ENCODE assay signal across 1 cellular context in the genomic region with DNA sequence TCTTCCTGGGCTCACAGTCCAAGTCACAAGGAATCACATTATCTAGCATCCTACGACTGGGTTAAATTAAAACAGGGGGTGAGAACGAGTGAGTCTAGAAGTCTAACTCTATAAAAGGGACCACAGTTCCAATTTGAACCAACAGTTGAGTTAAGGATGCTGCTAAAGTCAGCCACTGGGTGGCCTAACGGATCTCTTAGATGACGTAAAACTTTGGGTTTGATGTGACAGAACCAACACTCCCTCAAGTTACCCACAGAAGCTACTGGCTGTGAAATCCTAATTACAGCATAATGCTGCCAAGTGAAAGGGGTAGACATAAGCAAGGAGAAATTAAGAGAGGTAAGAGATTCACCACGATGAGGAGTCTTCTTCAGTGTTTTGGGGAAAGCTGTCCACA.
TF ChIP-seq lines count a peak whose summit lies in the region.

No MANE protein-coding gene starts in this region.

TF ChIP-seq in SK-N-SH treated with all-trans-retinoic acid at 6 μM for 48 hours, 23 proteins besides CTCF, POLR2A, EP300 and RAD21 (continued from another document):
- TF ChIP-seq TOX (CRISPR knock-in tag; IDR thresholded peaks at IDR 0.05; ENCODE audit: borderline replicate concordance) (no peak), CSDC2 (CRISPR knock-in tag; IDR thresholded peaks at IDR 0.05) (no peak), ZFP3 (CRISPR knock-in tag; IDR thresholded peaks at IDR 0.05) (no peak), ZC3H10 (CRISPR knock-in tag; IDR thresholded peaks at IDR 0.05) (no peak), ZNF565 (CRISPR knock-in tag; conservative IDR thresholded peaks at IDR 0.05; ENCODE audit: low read depth) (no peak), ISL1 (CRISPR knock-in tag; IDR thresholded peaks at IDR 0.05) (no peak), SNAI2 (CRISPR knock-in tag; IDR thresholded peaks at IDR 0.05) (no peak), ZNF70 (CRISPR knock-in tag; IDR thresholded peaks at IDR 0.05) (no peak)
- TF ChIP-seq, protein P1, sequence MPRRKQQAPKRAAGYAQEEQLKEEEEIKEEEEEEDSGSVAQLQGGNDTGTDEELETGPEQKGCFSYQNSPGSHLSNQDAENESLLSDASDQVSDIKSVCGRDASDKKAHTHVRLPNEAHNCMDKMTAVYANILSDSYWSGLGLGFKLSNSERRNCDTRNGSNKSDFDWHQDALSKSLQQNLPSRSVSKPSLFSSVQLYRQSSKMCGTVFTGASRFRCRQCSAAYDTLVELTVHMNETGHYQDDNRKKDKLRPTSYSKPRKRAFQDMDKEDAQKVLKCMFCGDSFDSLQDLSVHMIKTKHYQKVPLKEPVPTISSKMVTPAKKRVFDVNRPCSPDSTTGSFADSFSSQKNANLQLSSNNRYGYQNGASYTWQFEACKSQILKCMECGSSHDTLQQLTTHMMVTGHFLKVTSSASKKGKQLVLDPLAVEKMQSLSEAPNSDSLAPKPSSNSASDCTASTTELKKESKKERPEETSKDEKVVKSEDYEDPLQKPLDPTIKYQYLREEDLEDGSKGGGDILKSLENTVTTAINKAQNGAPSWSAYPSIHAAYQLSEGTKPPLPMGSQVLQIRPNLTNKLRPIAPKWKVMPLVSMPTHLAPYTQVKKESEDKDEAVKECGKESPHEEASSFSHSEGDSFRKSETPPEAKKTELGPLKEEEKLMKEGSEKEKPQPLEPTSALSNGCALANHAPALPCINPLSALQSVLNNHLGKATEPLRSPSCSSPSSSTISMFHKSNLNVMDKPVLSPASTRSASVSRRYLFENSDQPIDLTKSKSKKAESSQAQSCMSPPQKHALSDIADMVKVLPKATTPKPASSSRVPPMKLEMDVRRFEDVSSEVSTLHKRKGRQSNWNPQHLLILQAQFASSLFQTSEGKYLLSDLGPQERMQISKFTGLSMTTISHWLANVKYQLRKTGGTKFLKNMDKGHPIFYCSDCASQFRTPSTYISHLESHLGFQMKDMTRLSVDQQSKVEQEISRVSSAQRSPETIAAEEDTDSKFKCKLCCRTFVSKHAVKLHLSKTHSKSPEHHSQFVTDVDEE (CRISPR knock-in tag; IDR thresholded peaks at IDR 0.05) = no peak
- TF ChIP-seq, protein P2, sequence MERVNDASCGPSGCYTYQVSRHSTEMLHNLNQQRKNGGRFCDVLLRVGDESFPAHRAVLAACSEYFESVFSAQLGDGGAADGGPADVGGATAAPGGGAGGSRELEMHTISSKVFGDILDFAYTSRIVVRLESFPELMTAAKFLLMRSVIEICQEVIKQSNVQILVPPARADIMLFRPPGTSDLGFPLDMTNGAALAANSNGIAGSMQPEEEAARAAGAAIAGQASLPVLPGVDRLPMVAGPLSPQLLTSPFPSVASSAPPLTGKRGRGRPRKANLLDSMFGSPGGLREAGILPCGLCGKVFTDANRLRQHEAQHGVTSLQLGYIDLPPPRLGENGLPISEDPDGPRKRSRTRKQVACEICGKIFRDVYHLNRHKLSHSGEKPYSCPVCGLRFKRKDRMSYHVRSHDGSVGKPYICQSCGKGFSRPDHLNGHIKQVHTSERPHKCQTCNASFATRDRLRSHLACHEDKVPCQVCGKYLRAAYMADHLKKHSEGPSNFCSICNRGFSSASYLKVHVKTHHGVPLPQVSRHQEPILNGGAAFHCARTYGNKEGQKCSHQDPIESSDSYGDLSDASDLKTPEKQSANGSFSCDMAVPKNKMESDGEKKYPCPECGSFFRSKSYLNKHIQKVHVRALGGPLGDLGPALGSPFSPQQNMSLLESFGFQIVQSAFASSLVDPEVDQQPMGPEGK (CRISPR knock-in tag; IDR thresholded peaks at IDR 0.05; ENCODE audit: borderline replicate concordance) = no peak
